ENCODE assay signal across 1 cellular context in the genomic region with DNA sequence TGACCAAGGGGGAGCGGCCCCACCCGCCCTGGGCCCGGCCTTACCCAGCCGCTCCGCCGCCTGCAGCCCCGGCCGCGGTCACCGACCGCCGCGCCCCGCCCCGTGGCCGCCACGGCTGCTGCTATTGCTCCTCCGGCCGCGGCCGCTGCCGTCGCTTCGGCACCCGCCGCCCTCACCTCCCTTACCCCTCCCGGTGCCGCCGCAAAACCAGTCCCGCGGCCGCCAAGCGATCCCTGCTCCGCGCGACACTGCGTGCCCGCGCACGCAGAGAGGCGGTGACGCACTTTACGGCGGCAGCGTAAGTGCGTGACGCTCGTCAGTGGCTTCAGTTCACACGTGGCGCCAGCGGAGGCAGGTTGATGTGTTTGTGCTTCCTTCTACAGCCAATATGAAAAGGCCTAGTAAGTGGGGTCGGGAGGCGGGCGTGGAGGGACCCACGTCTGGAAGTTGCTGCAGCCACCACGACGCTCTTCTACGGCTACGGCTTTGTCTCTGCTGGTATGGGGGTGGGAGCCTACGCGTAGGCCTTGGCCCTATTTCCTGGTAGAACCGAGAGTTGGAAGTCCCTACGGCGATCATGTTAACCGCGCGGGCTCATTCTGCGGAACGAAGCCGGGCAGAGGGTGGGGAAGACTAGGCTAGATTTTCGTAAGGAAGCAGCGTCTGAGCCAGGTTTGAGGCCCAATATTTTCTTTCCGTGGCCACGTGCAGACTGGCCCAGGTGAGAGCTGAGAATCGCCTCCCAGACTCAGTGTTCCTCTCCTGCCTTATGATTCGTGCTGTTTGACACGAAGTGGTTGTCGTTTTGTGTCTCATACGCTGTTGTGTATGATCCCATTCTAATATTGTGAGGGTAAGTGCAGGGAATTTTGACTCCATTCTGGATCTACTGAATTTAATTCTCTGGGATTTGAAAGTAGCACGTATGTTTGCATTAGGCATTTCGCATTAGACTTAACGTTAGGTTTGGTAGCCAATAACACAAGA.
TF ChIP-seq lines count a peak whose summit lies in the region.

A gene with protein sequence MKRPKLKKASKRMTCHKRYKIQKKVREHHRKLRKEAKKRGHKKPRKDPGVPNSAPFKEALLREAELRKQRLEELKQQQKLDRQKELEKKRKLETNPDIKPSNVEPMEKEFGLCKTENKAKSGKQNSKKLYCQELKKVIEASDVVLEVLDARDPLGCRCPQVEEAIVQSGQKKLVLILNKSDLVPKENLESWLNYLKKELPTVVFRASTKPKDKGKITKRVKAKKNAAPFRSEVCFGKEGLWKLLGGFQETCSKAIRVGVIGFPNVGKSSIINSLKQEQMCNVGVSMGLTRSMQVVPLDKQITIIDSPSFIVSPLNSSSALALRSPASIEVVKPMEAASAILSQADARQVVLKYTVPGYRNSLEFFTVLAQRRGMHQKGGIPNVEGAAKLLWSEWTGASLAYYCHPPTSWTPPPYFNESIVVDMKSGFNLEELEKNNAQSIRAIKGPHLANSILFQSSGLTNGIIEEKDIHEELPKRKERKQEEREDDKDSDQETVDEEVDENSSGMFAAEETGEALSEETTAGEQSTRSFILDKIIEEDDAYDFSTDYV (plus strand): TSS at position 328 of the 987 bp plus-strand sequence. CDS start 61 bp downstream, at position 389.
Gene PBRM1, minus strand, starts transcription at position 209 of the 987 bp plus-strand sequence.

TF ChIP-seq in GM12878, 131 proteins besides CTCF, POLR2A, EP300 and RAD21 (continues in another document):
- TF ChIP-seq ZNF687 (IDR thresholded peaks at IDR 0.05) (peak; percentile 96), HDAC6 (IDR thresholded peaks at IDR 0.05; ENCODE audit: unreplicated experiment) (peak; percentile 12), HDAC2 (IDR thresholded peaks at IDR 0.05) (no peak), SUZ12 (IDR thresholded peaks at IDR 0.05; ENCODE audit: unreplicated experiment) (no peak), GABPA (IDR thresholded peaks at IDR 0.05; ENCODE audit: low read depth) (no peak), BACH1 (IDR thresholded peaks at IDR 0.05; ENCODE audit: borderline replicate concordance) (peak; percentile 86), E2F8 (IDR thresholded peaks at IDR 0.05; ENCODE audit: low read depth, partially characterized antibody) (peak; percentile 41), YY1 (IDR thresholded peaks at IDR 0.05; ENCODE audit: low read depth, low read length) (no peak; the same call in 1 of the 2 replicates), KDM1A (IDR thresholded peaks at IDR 0.05; ENCODE audit: borderline replicate concordance) (no peak), SKIL (IDR thresholded peaks at IDR 0.05; ENCODE audit: low read depth, poor library complexity, severe bottlenecking) (no peak), ZZZ3 (IDR thresholded peaks at IDR 0.05; ENCODE audit: control insufficient read depth, insufficient read length, low read depth) (no peak), IKZF1 (conservative IDR thresholded peaks at IDR 0.05) (peak; percentile 83), SUPT20H (IDR thresholded peaks at IDR 0.05; ENCODE audit: borderline replicate concordance, control insufficient read depth, low read depth, low read length) (no peak), MEF2B (IDR thresholded peaks at IDR 0.05; ENCODE audit: partially characterized antibody, poor library complexity, severe bottlenecking) (peak; percentile 46), ZNF24 (IDR thresholded peaks at IDR 0.05) (no peak), CHD1 (IDR thresholded peaks at IDR 0.05; ENCODE audit: low read depth, low read length) (no peak), PRDM15 (CRISPR knock-in tag; IDR thresholded peaks at IDR 0.05) (no peak), EGR1 (IDR thresholded peaks at IDR 0.05; ENCODE audit: borderline replicate concordance in 1 of 2, low read depth in 2 of 2, low read length in 2 of 2) (peak; percentile 14 to 99; a peak in 1 of 3 replicates), ZSCAN29 (IDR thresholded peaks at IDR 0.05) (peak; percentile 60; the same call in 1 of the 2 replicates), PML (IDR thresholded peaks at IDR 0.05; ENCODE audit: low read length) (peak; percentile 76), NR2C2 (IDR thresholded peaks at IDR 0.05; ENCODE audit: borderline replicate concordance, control insufficient read depth, insufficient read length, low read depth) (no peak), HCFC1 (IDR thresholded peaks at IDR 0.05; ENCODE audit: low read length) (peak; percentile 75), ZBED1 (IDR thresholded peaks at IDR 0.05; ENCODE audit: borderline replicate concordance) (peak; percentile 60; the same call in 1 of the 2 replicates), EZH2 (IDR thresholded peaks at IDR 0.05; ENCODE audit: borderline replicate concordance, control insufficient read depth, low read depth, low read length) (no peak), PBX3 (IDR thresholded peaks at IDR 0.05; ENCODE audit: insufficient replicate concordance, low read depth, low read length) (no peak), ZNF384 (IDR thresholded peaks at IDR 0.05; ENCODE audit: borderline replicate concordance, low read depth, low read length) (no peak; the same call in 1 of the 2 replicates), BRCA1 (IDR thresholded peaks at IDR 0.05; ENCODE audit: low read depth, low read length) (no peak), CREM (IDR thresholded peaks at IDR 0.05; ENCODE audit: low read depth) (peak; percentile 87), NFXL1 (IDR thresholded peaks at IDR 0.05; ENCODE audit: borderline replicate concordance) (no peak), TCF3 (IDR thresholded peaks at IDR 0.05; ENCODE audit: borderline replicate concordance, insufficient read depth, low read depth, low read length) (peak; percentile 28; the same call in 1 of the 2 replicates), MTA3 (IDR thresholded peaks at IDR 0.05; ENCODE audit: borderline replicate concordance, low read length) (no peak), SMAD5 (IDR thresholded peaks at IDR 0.05; ENCODE audit: low read depth) (peak; percentile 95)
- TF ChIP-seq, protein P1, sequence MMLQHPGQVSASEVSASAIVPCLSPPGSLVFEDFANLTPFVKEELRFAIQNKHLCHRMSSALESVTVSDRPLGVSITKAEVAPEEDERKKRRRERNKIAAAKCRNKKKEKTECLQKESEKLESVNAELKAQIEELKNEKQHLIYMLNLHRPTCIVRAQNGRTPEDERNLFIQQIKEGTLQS (IDR thresholded peaks at IDR 0.05; ENCODE audit: borderline replicate concordance, extremely low read depth, low read depth, low read length): peak; percentile 67; the same call in 1 of the 2 replicates
- TF ChIP-seq, protein P2, sequence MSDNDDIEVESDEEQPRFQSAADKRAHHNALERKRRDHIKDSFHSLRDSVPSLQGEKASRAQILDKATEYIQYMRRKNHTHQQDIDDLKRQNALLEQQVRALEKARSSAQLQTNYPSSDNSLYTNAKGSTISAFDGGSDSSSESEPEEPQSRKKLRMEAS (IDR thresholded peaks at IDR 0.05; ENCODE audit: low read depth, low read length): peak; percentile 100
- TF ChIP-seq, protein P3, sequence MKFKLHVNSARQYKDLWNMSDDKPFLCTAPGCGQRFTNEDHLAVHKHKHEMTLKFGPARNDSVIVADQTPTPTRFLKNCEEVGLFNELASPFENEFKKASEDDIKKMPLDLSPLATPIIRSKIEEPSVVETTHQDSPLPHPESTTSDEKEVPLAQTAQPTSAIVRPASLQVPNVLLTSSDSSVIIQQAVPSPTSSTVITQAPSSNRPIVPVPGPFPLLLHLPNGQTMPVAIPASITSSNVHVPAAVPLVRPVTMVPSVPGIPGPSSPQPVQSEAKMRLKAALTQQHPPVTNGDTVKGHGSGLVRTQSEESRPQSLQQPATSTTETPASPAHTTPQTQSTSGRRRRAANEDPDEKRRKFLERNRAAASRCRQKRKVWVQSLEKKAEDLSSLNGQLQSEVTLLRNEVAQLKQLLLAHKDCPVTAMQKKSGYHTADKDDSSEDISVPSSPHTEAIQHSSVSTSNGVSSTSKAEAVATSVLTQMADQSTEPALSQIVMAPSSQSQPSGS (IDR thresholded peaks at IDR 0.05; ENCODE audit: low read length): no peak
